In the genomic region with DNA sequence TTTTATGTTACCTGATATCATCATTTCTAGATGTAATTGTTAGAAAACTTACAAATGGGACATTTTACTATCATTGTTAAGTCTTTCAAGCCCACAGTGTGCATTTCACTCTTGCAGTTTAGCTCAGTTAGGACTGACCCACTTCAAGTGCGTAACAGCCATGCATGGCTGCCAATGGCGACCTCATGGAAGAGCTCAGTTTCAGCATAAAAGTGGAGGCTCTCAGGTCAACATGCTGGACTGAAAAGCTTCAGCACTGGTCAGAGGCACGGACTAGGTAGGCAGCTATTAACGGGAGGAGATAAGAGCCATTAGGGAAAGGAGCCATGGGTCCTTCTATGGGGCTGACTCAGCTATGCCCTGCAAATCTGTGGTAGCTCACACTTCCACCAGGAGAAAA, we compare ENCODE assay signal across 30 cellular contexts.
"Had no signal": no experiment of that assay in that cellular context is flagged by ENCODE, and none has a peak within 500 bp of the region (broad histone marks: within the 10 kb centered on the region; RNA-seq: fewer than 3 reads in every experiment).

No MANE protein-coding gene starts in this region.

- H3K4me1 ChIP-seq: adrenal gland, ascending aorta, left ventricle myocardium inferior, sigmoid colon had no signal

- H3K27ac ChIP-seq: adrenal gland, ascending aorta, brain microvascular endothelial cell, left ventricle myocardium inferior, sigmoid colon, thoracic aorta had no signal

- H3K9me3 ChIP-seq: adrenal gland, ascending aorta, mucosa of descending colon, sigmoid colon, thoracic aorta, upper lobe of left lung had no signal

- H3K4me3 ChIP-seq: adrenal gland, ascending aorta, left ventricle myocardium inferior, mucosa of descending colon, sigmoid colon, thoracic aorta, upper lobe of left lung had no signal

- DNase-seq: activated CD4-positive, alpha-beta T cell treated with anti-CD3 and anti-CD28 coated beads for 36 hours; activated CD4-positive, alpha-beta T cell treated with anti-CD3 and anti-CD28 coated beads, Interleukin-2, amount 50 U/mL, for 4 hours; activated CD8-positive, alpha-beta memory T cell treated with anti-CD3 and anti-CD28 coated beads for 24 hours; activated CD8-positive, alpha-beta memory T cell treated with anti-CD3 and anti-CD28 coated beads, Interleukin-2, amount 50 U/mL, for 4 hours; activated naive CD4-positive, alpha-beta T cell; activated T-cell treated with anti-CD3 and anti-CD28 coated beads, Interleukin-2, amount 50 U/mL, for 24 hours; adrenal gland; brain microvascular endothelial cell; caudate nucleus; dermis blood vessel endothelial cell; effector memory CD4-positive, alpha-beta T cell; foreskin melanocyte; glutamatergic neuron; hippocampal formation; kidney glomerular epithelial cell; left ventricle myocardium inferior; mucosa of descending colon; naive B cell; occipital lobe; sigmoid colon; stimulated activated CD4-positive, alpha-beta T cell treated with anti-CD3 and anti-CD28 coated beads, Interleukin-4, amount 100 ng/mL, for 1 hour; stimulated activated naive CD4-positive, alpha-beta T cell; T-helper 9 cell; upper lobe of left lung had no signal

- H3K36me3 ChIP-seq: adrenal gland, ascending aorta, brain microvascular endothelial cell, left ventricle myocardium inferior, sigmoid colon, thoracic aorta, upper lobe of left lung had no signal

- H3K4me3 Mint-ChIP-seq: activated CD4-positive, alpha-beta T cell treated with anti-CD3 and anti-CD28 coated beads for 36 hours; activated naive CD8-positive, alpha-beta T cell; activated T-cell treated with anti-CD3 and anti-CD28 coated beads, Interleukin-2, amount 50 U/mL, for 24 hours; activated T-helper 17 cell treated with anti-CD3 and anti-CD28 coated beads, Interleukin-2, amount 50 U/mL, for 72 hours; naive B cell; neural crest cell; WTC11 had no signal

- H3K27me3 ChIP-seq: adrenal gland, ascending aorta, brain microvascular endothelial cell, sigmoid colon, upper lobe of left lung had no signal

- H3K9me3 Mint-ChIP-seq: activated T-cell treated with anti-CD3 and anti-CD28 coated beads, Interleukin-2, amount 50 U/mL, for 24 hours; activated T-helper 17 cell treated with anti-CD3 and anti-CD28 coated beads, Interleukin-2, amount 50 U/mL, for 72 hours; neural crest cell had no signal

- H3K36me3 Mint-ChIP-seq: activated naive CD8-positive, alpha-beta T cell; naive B cell had no signal

- H3K27ac Mint-ChIP-seq: activated CD4-positive, alpha-beta T cell treated with anti-CD3 and anti-CD28 coated beads for 36 hours; activated naive CD8-positive, alpha-beta T cell; activated T-cell treated with anti-CD3 and anti-CD28 coated beads, Interleukin-2, amount 50 U/mL, for 24 hours; activated T-helper 17 cell treated with anti-CD3 and anti-CD28 coated beads, Interleukin-2, amount 50 U/mL, for 72 hours; naive B cell; WTC11 had no signal

- H3K4me1 Mint-ChIP-seq: activated CD4-positive, alpha-beta T cell treated with anti-CD3 and anti-CD28 coated beads for 36 hours; activated T-helper 17 cell treated with anti-CD3 and anti-CD28 coated beads, Interleukin-2, amount 50 U/mL, for 72 hours; naive B cell had no signal
